1 cellular context compared by ENCODE assay signal in genomic region chr3:128800241-128801187, GRCh38.
TF ChIP-seq lines count a peak whose summit lies in the region.

No MANE protein-coding gene starts in this region.

TF ChIP-seq in WTC11, 78 proteins besides CTCF, POLR2A, EP300 and RAD21 (continued from another document):
- TF ChIP-seq E2F5 (CRISPR knock-in tag; IDR thresholded peaks at IDR 0.05) (no peak), CREM (CRISPR knock-in tag; IDR thresholded peaks at IDR 0.05) (no peak), MYBL2 (CRISPR knock-in tag; IDR thresholded peaks at IDR 0.05) (no peak), ZNF219 (CRISPR knock-in tag; IDR thresholded peaks at IDR 0.05; ENCODE audit: borderline replicate concordance) (no peak)
